ENCODE assay signal across 1 cellular context in genomic region chr5:32312194-32312681, GRCh38.
TF ChIP-seq lines count a peak whose summit lies in the region.

No MANE protein-coding gene starts in this region.

TF ChIP-seq in HepG2, 621 proteins besides CTCF, POLR2A, EP300 and RAD21 (continued from another document and continues in another):
- TF ChIP-seq KIAA2018 (CRISPR knock-in tag; IDR thresholded peaks at IDR 0.05; ENCODE audit: borderline replicate concordance): no peak
- TF ChIP-seq ELF4 (CRISPR knock-in tag; IDR thresholded peaks at IDR 0.05; ENCODE audit: borderline replicate concordance): 0 out of 2 replicates have a peak, but pooled peaks have one; percentile 3
- 0 out of 2 replicates have a peak, but pooled peaks have one; percentile 8 for TF ChIP-seq PRDM10 (CRISPR knock-in tag; IDR thresholded peaks at IDR 0.05; ENCODE audit: low read depth)
- TF ChIP-seq ARID2 (CRISPR knock-in tag; IDR thresholded peaks at IDR 0.05; ENCODE audit: borderline replicate concordance): no peak
- no peak for TF ChIP-seq ZNF207 (IDR thresholded peaks at IDR 0.05; ENCODE audit: borderline replicate concordance)
- no peak for TF ChIP-seq FOXJ3 (CRISPR knock-in tag; IDR thresholded peaks at IDR 0.05; ENCODE audit: borderline replicate concordance)
- TF ChIP-seq ZNF619 (CRISPR knock-in tag; IDR thresholded peaks at IDR 0.05): no peak
- TF ChIP-seq MTERF4 (CRISPR knock-in tag; IDR thresholded peaks at IDR 0.05): 0 out of 2 replicates have a peak, but pooled peaks have one; percentile 65
- TF ChIP-seq ZNF616 (CRISPR knock-in tag; IDR thresholded peaks at IDR 0.05; ENCODE audit: low read depth): no peak
- TF ChIP-seq ZZZ3 (CRISPR knock-in tag; IDR thresholded peaks at IDR 0.05; ENCODE audit: borderline replicate concordance): 0 out of 2 replicates have a peak, but pooled peaks have one; percentile 6
- peak; percentile 38; the same call in 1 of the 2 replicates for TF ChIP-seq SPEN (CRISPR knock-in tag; IDR thresholded peaks at IDR 0.05; ENCODE audit: low read depth)
- 0 out of 2 replicates have a peak, but pooled peaks have one; percentile 3 for TF ChIP-seq ZNF253 (CRISPR knock-in tag; IDR thresholded peaks at IDR 0.05; ENCODE audit: borderline replicate concordance)
- no peak for TF ChIP-seq ZNF260 (CRISPR knock-in tag; IDR thresholded peaks at IDR 0.05; ENCODE audit: borderline replicate concordance, low read depth)
- TF ChIP-seq HDAC6 (IDR thresholded peaks at IDR 0.05; ENCODE audit: low read depth, low read length): no peak
- TF ChIP-seq ZNF7 (CRISPR knock-in tag; IDR thresholded peaks at IDR 0.05): no peak
- TF ChIP-seq PAXIP1 (CRISPR knock-in tag; conservative IDR thresholded peaks at IDR 0.05): no peak
- TF ChIP-seq FOSL2 (CRISPR knock-in tag; IDR thresholded peaks at IDR 0.05): 0 out of 2 replicates have a peak, but pooled peaks have one; percentile 12
- peak in 1 of 2 experiments; percentile 56; a peak in 2 of 4 replicates for TF ChIP-seq HMGXB4 (CRISPR knock-in tag; IDR thresholded peaks at IDR 0.05; ENCODE audit: borderline replicate concordance in 1 of 2, low read depth in 1 of 2)
- TF ChIP-seq HNRNPL (IDR thresholded peaks at IDR 0.05; ENCODE audit: low read depth, low read length): 0 out of 2 replicates have a peak, but pooled peaks have one; percentile 17
- TF ChIP-seq ZNF777 (CRISPR knock-in tag; IDR thresholded peaks at IDR 0.05): 0 out of 2 replicates have a peak, but pooled peaks have one; percentile 25
- no peak for TF ChIP-seq LRRFIP1 (CRISPR knock-in tag; conservative IDR thresholded peaks at IDR 0.05)
- TF ChIP-seq SP5 (CRISPR knock-in tag; IDR thresholded peaks at IDR 0.05; ENCODE audit: borderline replicate concordance, low read depth): no peak
- 0 out of 2 replicates have a peak, but pooled peaks have one; percentile 5 for TF ChIP-seq ZBTB10 (CRISPR knock-in tag; IDR thresholded peaks at IDR 0.05; ENCODE audit: borderline replicate concordance)
- TF ChIP-seq MXD3 (CRISPR knock-in tag; IDR thresholded peaks at IDR 0.05): no peak
- TF ChIP-seq SRY (CRISPR knock-in tag; IDR thresholded peaks at IDR 0.05): 0 out of 2 replicates have a peak, but pooled peaks have one; percentile 26
- TF ChIP-seq ZMAT3 (CRISPR knock-in tag; conservative IDR thresholded peaks at IDR 0.05): no peak
- TF ChIP-seq ZNF354B (CRISPR knock-in tag; IDR thresholded peaks at IDR 0.05): no peak
- TF ChIP-seq PPARG (CRISPR knock-in tag; conservative IDR thresholded peaks at IDR 0.05): 0 out of 2 replicates have a peak, but pooled peaks have one; percentile 2
- TF ChIP-seq BORCS8-MEF2B (CRISPR knock-in tag; IDR thresholded peaks at IDR 0.05): no peak
